In the genomic region with DNA sequence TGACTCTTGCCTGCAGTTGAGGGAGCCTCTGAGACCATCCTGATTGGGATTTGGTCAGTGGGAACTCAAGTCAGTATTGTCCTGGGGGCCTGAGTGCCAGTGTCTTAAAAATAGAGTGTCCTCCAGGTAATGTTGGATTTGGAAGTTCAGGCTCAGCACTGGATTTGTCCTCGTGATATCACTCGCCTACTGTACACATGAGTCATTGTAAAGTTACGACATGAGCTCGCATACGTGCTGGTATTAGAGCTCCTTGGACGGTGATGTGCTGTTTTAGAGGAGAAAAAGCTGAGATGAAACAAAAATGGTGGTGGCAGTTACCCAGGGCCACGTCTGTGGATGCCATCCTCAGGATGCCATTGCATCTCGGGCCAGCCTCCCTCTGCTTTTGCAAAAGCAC, we compare ENCODE assay signal across 1 cellular context.
TF ChIP-seq lines count a peak whose summit lies in the region.

No MANE protein-coding gene starts in this region.

TF ChIP-seq in IMR-90, 13 proteins besides CTCF, POLR2A, EP300 and RAD21:
- no peak for TF ChIP-seq BHLHE40 (IDR thresholded peaks at IDR 0.05; ENCODE audit: low read depth, low read length)
- TF ChIP-seq CEBPB (IDR thresholded peaks at IDR 0.05; ENCODE audit: low read depth, low read length), result no peak
- TF ChIP-seq NFE2L2 (IDR thresholded peaks at IDR 0.05; ENCODE audit: low read depth, low read length), result no peak
- no peak for TF ChIP-seq SMC3 (IDR thresholded peaks at IDR 0.05; ENCODE audit: low read depth, low read length)
- TF ChIP-seq MAZ (IDR thresholded peaks at IDR 0.05; ENCODE audit: borderline replicate concordance, low read depth, low read length), result no peak
- no peak for TF ChIP-seq MXI1 (IDR thresholded peaks at IDR 0.05; ENCODE audit: borderline replicate concordance, low read depth, low read length)
- TF ChIP-seq MAFK (IDR thresholded peaks at IDR 0.05; ENCODE audit: low read depth, low read length), result no peak
- TF ChIP-seq, protein P1, sequence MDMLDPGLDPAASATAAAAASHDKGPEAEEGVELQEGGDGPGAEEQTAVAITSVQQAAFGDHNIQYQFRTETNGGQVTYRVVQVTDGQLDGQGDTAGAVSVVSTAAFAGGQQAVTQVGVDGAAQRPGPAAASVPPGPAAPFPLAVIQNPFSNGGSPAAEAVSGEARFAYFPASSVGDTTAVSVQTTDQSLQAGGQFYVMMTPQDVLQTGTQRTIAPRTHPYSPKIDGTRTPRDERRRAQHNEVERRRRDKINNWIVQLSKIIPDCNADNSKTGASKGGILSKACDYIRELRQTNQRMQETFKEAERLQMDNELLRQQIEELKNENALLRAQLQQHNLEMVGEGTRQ (IDR thresholded peaks at IDR 0.05; ENCODE audit: low read depth, low read length), result no peak
- no peak for TF ChIP-seq FOS (IDR thresholded peaks at IDR 0.05; ENCODE audit: low read depth, low read length)
- no peak for TF ChIP-seq CHD1 (IDR thresholded peaks at IDR 0.05; ENCODE audit: low read depth, low read length)
- TF ChIP-seq RFX5 (IDR thresholded peaks at IDR 0.05; ENCODE audit: low read depth, low read length), result no peak
- TF ChIP-seq, protein P2, sequence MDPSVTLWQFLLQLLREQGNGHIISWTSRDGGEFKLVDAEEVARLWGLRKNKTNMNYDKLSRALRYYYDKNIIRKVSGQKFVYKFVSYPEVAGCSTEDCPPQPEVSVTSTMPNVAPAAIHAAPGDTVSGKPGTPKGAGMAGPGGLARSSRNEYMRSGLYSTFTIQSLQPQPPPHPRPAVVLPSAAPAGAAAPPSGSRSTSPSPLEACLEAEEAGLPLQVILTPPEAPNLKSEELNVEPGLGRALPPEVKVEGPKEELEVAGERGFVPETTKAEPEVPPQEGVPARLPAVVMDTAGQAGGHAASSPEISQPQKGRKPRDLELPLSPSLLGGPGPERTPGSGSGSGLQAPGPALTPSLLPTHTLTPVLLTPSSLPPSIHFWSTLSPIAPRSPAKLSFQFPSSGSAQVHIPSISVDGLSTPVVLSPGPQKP (IDR thresholded peaks at IDR 0.05; ENCODE audit: borderline replicate concordance, low read depth, low read length), result no peak
- no peak for TF ChIP-seq RCOR1 (IDR thresholded peaks at IDR 0.05; ENCODE audit: insufficient replicate concordance, low read length)
